Comparison of ENCODE assay signal across 8 cellular contexts in genomic region chr2:126527836-126528490, GRCh38.
DNase-seq lines count a peak whose midpoint lies in the region; ATAC-seq and TF ChIP-seq lines count a peak whose summit lies in the region.

No MANE protein-coding gene starts in this region.

- H3K36me3 Mint-ChIP-seq in naive thymus-derived CD8-positive, alpha-beta T cell: no peaks in the 10 kb centered on the region

- no peak overlapping the region for H3K27ac ChIP-seq in GM23248
- H3K27ac ChIP-seq in thyroid gland: no peak overlapping the region

- in situ Hi-C loops in GM23248 (cut with MboI): no loop called here

- POLR2A ChIA-PET in naive thymus-derived CD8-positive, alpha-beta T cell (lab: Charles Lee): interaction anchor here (0.9 to 2.1 kb wide), 2 partner anchors 130 to 249 kb away, joined by 3 to 14 read pairs; no protein-coding TSS in a partner anchor

- DNase-seq in GM06990 (ENCODE audit: extremely low read depth, insufficient read length): peak; percentile 8
- DNase-seq in GM23248: peak; percentile 63
- peak; percentile 46 for DNase-seq in MG63
- DNase-seq in activated CD4-positive, alpha-beta T cell treated with anti-CD3 and anti-CD28 coated beads, Interleukin-2, amount 50 U/mL, for 24 hours (ENCODE audit: low read depth in 1 of 2, low spot score in 1 of 2): peak; percentile 4 to 56
- DNase-seq in effector CD8-positive, alpha-beta T cell (lab: John Stamatoyannopoulos, UW): peak; percentile 58
- DNase-seq in naive thymus-derived CD8-positive, alpha-beta T cell: peak; percentile 55 to 89 (median 68)
- peak; percentile 40 to 54 for DNase-seq in thyroid gland
- no peak for DNase-seq in pons (ENCODE audit: low spot score)

- H3F3A ChIP-seq in GM23248 (ENCODE audit: insufficient read depth): no peaks in the 10 kb centered on the region

- no peak overlapping the region for H3K9ac ChIP-seq in GM23248

- H3K4me1 Mint-ChIP-seq in naive thymus-derived CD8-positive, alpha-beta T cell: peaks cover 0 to 2% (median under 1%) of the 10 kb centered on the region in 4 donors

- peak; percentile 66 to 85 for ATAC-seq in naive thymus-derived CD8-positive, alpha-beta T cell

- intact Hi-C loops in thyroid gland (cut with DNase I): loop anchor here (10.0 kb wide), 1 partner anchor 247 kb away; no protein-coding TSS in a partner anchor

- no peak overlapping the region for H3K27ac Mint-ChIP-seq in naive thymus-derived CD8-positive, alpha-beta T cell

- no peak overlapping the region for H3K4me3 Mint-ChIP-seq in naive thymus-derived CD8-positive, alpha-beta T cell

- peak; percentile 81 for TF ChIP-seq CTCF in GM06990 (IDR thresholded peaks at IDR 0.05; ENCODE audit: insufficient read depth, low read length, poor library complexity, severe bottlenecking)
- TF ChIP-seq CTCF in thyroid gland (IDR thresholded peaks at IDR 0.05): peak in 3 of 6 experiments; percentile 26 to 39 (median 31)

- H3K27me3 Mint-ChIP-seq in naive thymus-derived CD8-positive, alpha-beta T cell: peaks cover 0 to 4% (median 0%) of the 10 kb centered on the region in 5 donors

- WGBS in GM23248 (ENCODE audit: low coverage in 1 of 2, low lambda C conversion rate in 2 of 2, missing lambda C conversion rate in 2 of 2), 2 experiments: 32 to 38% methylated on average over 8 of the region's 8 CpGs
- 74 to 79% methylated on average over 8 of the region's 8 CpGs for WGBS in thyroid gland, 2 donors

- H3K9me3 ChIP-seq in GM23248 (ENCODE audit: low read depth) (no peaks in the 10 kb centered on the region), MG63 (no peaks in the 10 kb centered on the region), thyroid gland (no peaks in the 10 kb centered on the region)

- no peak overlapping the region for H3K4me3 ChIP-seq in GM06990 (replicated peaks; ENCODE audit: low read depth, low read length)
- no peak overlapping the region for H3K4me3 ChIP-seq in GM23248
- no peak overlapping the region for H3K4me3 ChIP-seq in MG63
- H3K4me3 ChIP-seq in thyroid gland (replicated peaks in 1 of 3): no peak overlapping the region

- no peak overlapping the region for H3K4me2 ChIP-seq in GM23248 (ENCODE audit: unreplicated experiment)

- no peaks in the 10 kb centered on the region for H3K9me2 ChIP-seq in GM23248 (ENCODE audit: insufficient read depth)

- H3K36me3 ChIP-seq in GM06990 (ENCODE audit: control insufficient read depth, insufficient read depth, low read length): no peaks in the 10 kb centered on the region
- H3K36me3 ChIP-seq in GM23248 (ENCODE audit: low read depth): no peaks in the 10 kb centered on the region
- H3K36me3 ChIP-seq in MG63: no peaks in the 10 kb centered on the region
- no peaks in the 10 kb centered on the region for H3K36me3 ChIP-seq in thyroid gland

- H3K4me1 ChIP-seq in GM23248 (ENCODE audit: insufficient read depth): no peaks in the 10 kb centered on the region
- no peaks in the 10 kb centered on the region for H3K4me1 ChIP-seq in thyroid gland

- TF ChIP-seq POLR2A in thyroid gland (IDR thresholded peaks at IDR 0.05): no peak

- H3K79me2 ChIP-seq in GM23248 (ENCODE audit: insufficient read depth): no peaks in the 10 kb centered on the region

- no peaks in the 10 kb centered on the region for H3K9me3 Mint-ChIP-seq in naive thymus-derived CD8-positive, alpha-beta T cell

- no peaks in the 10 kb centered on the region for H3K27me3 ChIP-seq in GM06990 (replicated peaks; ENCODE audit: control insufficient read depth, insufficient read depth, low read length)
- no peaks in the 10 kb centered on the region for H3K27me3 ChIP-seq in GM23248 (replicated peaks; ENCODE audit: insufficient read depth)
- no peaks in the 10 kb centered on the region for H3K27me3 ChIP-seq in MG63
- H3K27me3 ChIP-seq in thyroid gland: no peaks in the 10 kb centered on the region

- H4K20me1 ChIP-seq in GM23248 (ENCODE audit: insufficient read depth): no peaks in the 10 kb centered on the region

- H2AFZ ChIP-seq in GM23248: no peak overlapping the region
